Comparison of ENCODE assay signal across 26 cellular contexts in genomic region chr4:74420863-74421262, GRCh38. TPM values are rescaled to one million over a fixed set of nuclear protein-coding genes. Genes with fewer than 3 reads are reported as not detected.
A peak's percentile ranks its signal among the peaks of the same experiment; 100 is the strongest.
DNase-seq lines count a peak whose midpoint lies in the region; ATAC-seq and TF ChIP-seq lines count a peak whose summit lies in the region.
"Had no signal": no experiment of that assay in that cellular context is flagged by ENCODE, and none has a peak within 500 bp of the region (broad histone marks: within the 10 kb centered on the region; RNA-seq: fewer than 3 reads in every experiment).

No MANE protein-coding gene starts in this region.

- H3K9me3 ChIP-seq in HCT116 (ENCODE audit: control insufficient read depth in 1 of 2, insufficient read depth in 1 of 2, low read depth in 1 of 2, low read length in 2 of 2) = no peaks in the 10 kb centered on the region
- no peaks in the 10 kb centered on the region for H3K9me3 ChIP-seq in mesenchymal stem cell (ENCODE audit: control insufficient read depth, low read length)
- no peaks in the 10 kb centered on the region for H3K9me3 ChIP-seq in smooth muscle cell (replicated peaks; ENCODE audit: low read depth)
- H3K9me3 ChIP-seq: BE2C, BLaER1 had no signal

- H3K79me2 ChIP-seq in HCT116 (ENCODE audit: insufficient read depth, low read length) (no peaks in the 10 kb centered on the region), smooth muscle cell (ENCODE audit: low read depth) (no peaks in the 10 kb centered on the region)

- H2BK12ac ChIP-seq in mesenchymal stem cell (ENCODE audit: low read length in 2 of 2) = no peak overlapping the region

- H2AK5ac ChIP-seq in mesenchymal stem cell (ENCODE audit: low read length, severe bottlenecking) = no peak overlapping the region

- RAD21 ChIA-PET in HCT116 (lab: Charles Lee; ENCODE audit: low non-redundant PET in 1 of 2, low total read pairs in 2 of 2, uncharacterized antibody in 2 of 2, unreplicated experiment in 2 of 2) = no interaction called here

- no peak overlapping the region for H4K8ac ChIP-seq in mesenchymal stem cell (ENCODE audit: low read length)

- H3K27ac ChIP-seq in HCT116 (ENCODE audit: low read depth, low read length) (no peak overlapping the region), mesenchymal stem cell (ENCODE audit: low read length, poor library complexity, severe bottlenecking) (no peak overlapping the region), smooth muscle cell (ENCODE audit: low read depth) (no peak overlapping the region)
- H3K27ac ChIP-seq: BLaER1 had no signal

- H3K4ac ChIP-seq in mesenchymal stem cell (ENCODE audit: low read depth in 1 of 2, low read length in 2 of 2) = no peak overlapping the region

- TF ChIP-seq CTCF in HCT116 (IDR thresholded peaks at IDR 0.05 in 2 of 3, conservative IDR thresholded peaks at IDR 0.05 in 1 of 3; ENCODE audit: borderline replicate concordance in 1 of 3, insufficient read depth in 1 of 3, low read depth in 2 of 3, low read length in 2 of 3) (no peak), smooth muscle cell (IDR thresholded peaks at IDR 0.05; ENCODE audit: borderline replicate concordance, insufficient read depth, poor library complexity, severe bottlenecking) (no peak)

- H3K14ac ChIP-seq in mesenchymal stem cell (ENCODE audit: low read length in 2 of 2) = no peak overlapping the region

- no peak overlapping the region for H2BK15ac ChIP-seq in mesenchymal stem cell (ENCODE audit: low read depth, poor library complexity, severe bottlenecking)

- H3K4me2 ChIP-seq in HCT116 (ENCODE audit: low read length) = no peak overlapping the region
- H3K4me2 ChIP-seq in mesenchymal stem cell (ENCODE audit: low read length, poor library complexity, severe bottlenecking) = no peak overlapping the region
- H3K4me2 ChIP-seq in smooth muscle cell = no peak overlapping the region
- H3K4me2 ChIP-seq: BLaER1 had no signal

- H3K23ac ChIP-seq in mesenchymal stem cell (ENCODE audit: low read length in 2 of 2) = no peak overlapping the region

- H3K79me1 ChIP-seq in mesenchymal stem cell (replicated peaks; ENCODE audit: low read length, poor library complexity, severe bottlenecking) = no peaks in the 10 kb centered on the region

- H2AFZ ChIP-seq in HCT116 (ENCODE audit: low read depth, low read length, poor library complexity, severe bottlenecking) = peak overlapping the region; percentile 8
- no peak overlapping the region for H2AFZ ChIP-seq in mesenchymal stem cell (ENCODE audit: low read depth, low read length)
- H2AFZ ChIP-seq in smooth muscle cell (ENCODE audit: low read depth) = peak overlapping the region; percentile 36

- no peaks in the 10 kb centered on the region for H4K20me1 ChIP-seq in HCT116 (ENCODE audit: insufficient read depth)
- no peaks in the 10 kb centered on the region for H4K20me1 ChIP-seq in smooth muscle cell (ENCODE audit: low read depth)
- H4K20me1 ChIP-seq: BLaER1 had no signal

- no peak for TF ChIP-seq RAD21 in HCT116 (IDR thresholded peaks at IDR 0.05; ENCODE audit: low read depth)

- H3K4me3 ChIP-seq in HCT116 (replicated peaks in 1 of 2; ENCODE audit: low read depth in 1 of 2, low read length in 2 of 2) (no peak overlapping the region), mesenchymal stem cell (ENCODE audit: insufficient read depth in 1 of 2, low read depth in 1 of 2, low read length in 2 of 2) (no peak overlapping the region), smooth muscle cell (no peak overlapping the region)
- H3K4me3 ChIP-seq: BLaER1, GM12878 had no signal

- no peaks in the 10 kb centered on the region for H3K9me2 ChIP-seq in HCT116 (ENCODE audit: insufficient read depth)

- no peaks in the 10 kb centered on the region for H3F3A ChIP-seq in smooth muscle cell (ENCODE audit: low read depth)

- H3K36me3 ChIP-seq in HCT116 (ENCODE audit: control insufficient read depth in 1 of 2, insufficient read depth in 2 of 2, low read length in 2 of 2) (no peaks in the 10 kb centered on the region), mesenchymal stem cell (ENCODE audit: control insufficient read depth in 1 of 2, insufficient read depth in 2 of 2, low read depth in 1 of 2, low read length in 2 of 2) (no peaks in the 10 kb centered on the region), smooth muscle cell (ENCODE audit: low read depth) (no peaks in the 10 kb centered on the region)
- H3K36me3 ChIP-seq: BE2C, BLaER1 had no signal

- H3K9ac ChIP-seq in HCT116 (ENCODE audit: low read length) (no peak overlapping the region), mesenchymal stem cell (ENCODE audit: low read length) (no peak overlapping the region), smooth muscle cell (ENCODE audit: low read depth) (no peak overlapping the region)
- H3K9ac ChIP-seq: BLaER1 had no signal

- no peak overlapping the region for H2BK5ac ChIP-seq in mesenchymal stem cell (ENCODE audit: low read depth, low read length, poor library complexity, severe bottlenecking)

- DNase-seq in HCT116 (ENCODE audit: low read depth, low spot score) = no peak
- peak; percentile 83 for DNase-seq in LHCN-M2 (ENCODE audit: low read depth)
- DNase-seq in mesenchymal stem cell = peak; percentile 42
- DNase-seq in smooth muscle cell (lab: John Stamatoyannopoulos, UW; ENCODE audit: unreplicated experiment) = no peak
- no peak for DNase-seq in AG20443 (ENCODE audit: low spot score)
- DNase-seq: 8988T; ACHN; BE2C; C1 segment of cervical spinal cord; CD4-positive, alpha-beta memory T cell; CD4-positive, CD25-positive, alpha-beta regulatory T cell; CD8-positive, alpha-beta memory T cell; COR-L47; DMS 273 treated with DMSO at 0.1 percent for 48 hours; DMS153; DMS53; DMS79; DND-41; EL; GDM1 had no signal

- POLR2A ChIA-PET in HCT116 (lab: Charles Lee) = interaction anchor here (1.2 to 1.5 kb wide), 2 partner anchors 24 to 30 kb away, joined by 3 to 10 read pairs; partner anchors contain the start of gene AREG

- H2BK120ac ChIP-seq in mesenchymal stem cell (ENCODE audit: low read depth, low read length) = no peak overlapping the region

- no peak for TF ChIP-seq POLR2A in HCT116 (IDR thresholded peaks at IDR 0.05; ENCODE audit: borderline replicate concordance, extremely low read depth, insufficient read depth, insufficient read length)

- ATAC-seq in HCT116 = no peak
- ATAC-seq in GM18870 (IDR thresholded peaks at IDR 0.05; ENCODE audit: unreplicated experiment) = no peak
- ATAC-seq in GM18867 (IDR thresholded peaks at IDR 0.05; ENCODE audit: unreplicated experiment) = no peak
- ATAC-seq: GM12878 had no signal

- H3K18ac ChIP-seq in mesenchymal stem cell (ENCODE audit: low read depth in 1 of 2, low read length in 2 of 2) = no peak overlapping the region

- peaks cover 44 to 55% of the 10 kb centered on the region in 2 experiments for H3K4me1 ChIP-seq in HCT116 (ENCODE audit: control insufficient read depth in 1 of 2, insufficient read depth in 2 of 2, low read length in 2 of 2)
- H3K4me1 ChIP-seq in mesenchymal stem cell (ENCODE audit: control insufficient read depth, insufficient read depth, low read depth, low read length) = no peaks in the 10 kb centered on the region
- H3K4me1 ChIP-seq in smooth muscle cell (ENCODE audit: low read depth) = no peaks in the 10 kb centered on the region
- H3K4me1 ChIP-seq: BE2C, BLaER1 had no signal

- WGBS in mesenchymal stem cell = no CpG with 5 or more reads among the region's 5 CpGs
- 98% methylated on average over 5 of the region's 5 CpGs for WGBS in smooth muscle cell (ENCODE audit: low lambda C conversion rate)

- no TSS peak for BruUV-seq in HCT116 (replicated peaks; lab: Mats Ljungman, UMichigan)

- no peak overlapping the region for H4K91ac ChIP-seq in mesenchymal stem cell (ENCODE audit: low read length)

- H3K27me3 ChIP-seq in HCT116 (ENCODE audit: insufficient read depth, low read length) (no peaks in the 10 kb centered on the region), mesenchymal stem cell (ENCODE audit: control insufficient read depth in 1 of 2, insufficient read depth in 1 of 2, low read length in 2 of 2) (no peaks in the 10 kb centered on the region), smooth muscle cell (ENCODE audit: low read depth) (no peaks in the 10 kb centered on the region)
- H3K27me3 ChIP-seq: BE2C, BLaER1 had no signal

- CTCF ChIA-PET in HCT116 (lab: Charles Lee) = no interaction called here

- intact Hi-C loops in HCT116 (cut with micrococcal nuclease) = no loop called here

TF ChIP-seq in HCT116, 20 proteins besides CTCF, POLR2A, EP300 and RAD21 (continues in another document):
- TF ChIP-seq ZFX (IDR thresholded peaks at IDR 0.05) (no peak), CBX3 (IDR thresholded peaks at IDR 0.05; ENCODE audit: low read depth) (no peak), ZNF274 (IDR thresholded peaks at IDR 0.05; ENCODE audit: low read depth, low read length) (no peak), ATF3 (IDR thresholded peaks at IDR 0.05) (no peak), MAX (IDR thresholded peaks at IDR 0.05) (no peak), YY1 (IDR thresholded peaks at IDR 0.05; ENCODE audit: extremely low read depth, insufficient replicate concordance, low read depth, low read length) (no peak), SRF (IDR thresholded peaks at IDR 0.05; ENCODE audit: low read depth) (no peak), EZH2phosphoT487 (IDR thresholded peaks at IDR 0.05; ENCODE audit: borderline replicate concordance) (no peak), JUND (IDR thresholded peaks at IDR 0.05) (no peak), CEBPB (IDR thresholded peaks at IDR 0.05; ENCODE audit: low read depth) (no peak), SIN3A (IDR thresholded peaks at IDR 0.05; ENCODE audit: low read depth) (no peak), FOSL1 (IDR thresholded peaks at IDR 0.05; ENCODE audit: low read depth) (no peak), ELF1 (IDR thresholded peaks at IDR 0.05; ENCODE audit: borderline replicate concordance, low read depth) (no peak)

RNA-seq across cellular contexts. Expression of gene AREG, which starts 24.1 kb away (rescaled TPM):
- total RNA-seq in HCT116 (2021; ENCODE audit: unreplicated experiment) (739 TPM), LHCN-M2 (2014; rRNA removed) (75.3 and 95.8 TPM in 2 replicates), smooth muscle cell (58.6 and 123 TPM in 2 replicates)
- polyA plus RNA-seq in HCT116 (2012) = 858 and 927 TPM in 2 replicates
- polyA plus RNA-seq in LHCN-M2 (2012) = 0.91 TPM
- 9.6 TPM for polyA plus RNA-seq in mesenchymal stem cell (2013, experiment 1 of 2)
- polyA plus RNA-seq in mesenchymal stem cell (2013, experiment 2 of 2) = 10.5 TPM
- 83.5 and 86.9 TPM in 2 replicates for polyA plus RNA-seq in smooth muscle cell
- total RNA-seq: A673, G401, GM12878 had no signal

RNA-seq across cellular contexts. Expression of gene EREG, which starts 55.9 kb away (rescaled TPM):
- total RNA-seq in HCT116 (2021; ENCODE audit: unreplicated experiment) (498 TPM), LHCN-M2 (2014; rRNA removed) (2.9 and 4.1 TPM in 2 replicates), smooth muscle cell (1.3 and 1.9 TPM in 2 replicates)
- 167 and 184 TPM in 2 replicates for polyA plus RNA-seq in HCT116 (2012)
- 0.01 TPM for polyA plus RNA-seq in LHCN-M2 (2012)
- 3.8 TPM for polyA plus RNA-seq in mesenchymal stem cell (2013, experiment 1 of 2)
- 4.0 TPM for polyA plus RNA-seq in mesenchymal stem cell (2013, experiment 2 of 2)
- polyA plus RNA-seq in smooth muscle cell = 0.27 and 0.55 TPM in 2 replicates
- total RNA-seq: CD4-positive, alpha-beta memory T cell; CD8-positive, alpha-beta memory T cell; G401; GM12878 had no signal
- polyA plus RNA-seq: CD4-positive, alpha-beta memory T cell; CD4-positive, CD25-positive, alpha-beta regulatory T cell; CD8-positive, alpha-beta memory T cell; GM12878 had no signal

Comparison
In these comparisons a context has a peak if more than half of its experiments do, and no peak if none do; other contexts are left out.
1. DNase-seq: peak in LHCN-M2 (single experiment) and mesenchymal stem cell (single experiment); none in HCT116 (single experiment), smooth muscle cell (single experiment) and AG20443 (single experiment).
2. RNA of gene EREG, which starts 55.9 kb away (total RNA-seq): 498 TPM in HCT116 (single experiment); 2.9 to 4.1 TPM in LHCN-M2 and 1.3 to 1.9 TPM in smooth muscle cell; every median in the first group is over 10 times any median in the second.